ENCODE assay signal across 9 cellular contexts in the genomic region with DNA sequence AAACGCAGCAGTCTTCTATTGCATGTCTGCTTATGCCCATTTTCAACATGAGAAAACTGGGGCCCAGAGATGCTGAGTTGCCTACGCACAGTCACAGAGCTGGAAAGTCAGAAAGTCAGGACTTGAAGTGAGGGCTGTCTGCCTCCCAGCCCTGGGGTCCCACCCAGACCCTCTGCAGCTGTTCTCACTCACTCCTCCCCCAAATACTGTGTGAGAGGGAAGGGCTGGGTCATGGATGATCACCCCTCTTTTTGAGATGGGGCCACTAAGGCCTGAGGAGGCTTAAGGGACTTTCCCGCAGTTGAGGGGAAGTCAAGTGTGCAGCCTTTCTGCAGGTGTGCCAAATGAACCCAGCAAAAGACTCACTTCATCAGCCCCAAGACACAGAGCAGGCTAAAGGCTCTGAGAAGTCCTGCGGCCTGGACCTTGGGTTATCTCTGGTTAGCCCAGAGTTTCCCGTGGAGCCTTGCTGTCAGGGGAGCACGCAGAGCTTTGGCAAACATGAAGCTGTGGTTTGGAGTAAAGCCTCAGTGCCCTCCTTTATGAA. TPM values are rescaled to one million over a fixed set of nuclear protein-coding genes. Genes with fewer than 3 reads are reported as not detected.
DNase-seq lines count a peak whose midpoint lies in the region; ATAC-seq and TF ChIP-seq lines count a peak whose summit lies in the region.
"Had no signal": no experiment of that assay in that cellular context is flagged by ENCODE, and none has a peak within 500 bp of the region (broad histone marks: within the 10 kb centered on the region; RNA-seq: fewer than 3 reads in every experiment).

No MANE protein-coding gene starts in this region.

- intact Hi-C loops in CD4-positive, alpha-beta memory T cell (cut with micrococcal nuclease): no loop called here

- peak overlapping the region; percentile 62 for H3K9ac ChIP-seq in Karpas-422 (ENCODE audit: low read length)

- H3K4me3 ChIP-seq in CD4-positive, alpha-beta memory T cell (ENCODE audit: low read length in 2 of 2): no peak overlapping the region
- H3K4me3 ChIP-seq in Karpas-422 (ENCODE audit: low read length) (peak overlapping the region; percentile 37), GM23338 (no peak overlapping the region)

- H3K4me2 ChIP-seq in Karpas-422 (ENCODE audit: low read depth, low read length, poor library complexity, severe bottlenecking) (peak overlapping the region; percentile 63), GM23338 (no peak overlapping the region)

- POLR2A ChIA-PET in CD4-positive, alpha-beta memory T cell (lab: Charles Lee; ENCODE audit: partially characterized antibody): interaction anchor here (1.1 kb wide), 1 partner anchor 15 kb away, joined by 4 read pairs; no protein-coding TSS in a partner anchor

- H3K36me3 ChIP-seq in CD4-positive, alpha-beta memory T cell (ENCODE audit: insufficient read depth, low read length): no peaks in the 10 kb centered on the region
- peaks cover 16% of the 10 kb centered on the region for H3K36me3 ChIP-seq in Karpas-422 (ENCODE audit: insufficient read depth, low read length)
- no peaks in the 10 kb centered on the region for H3K36me3 ChIP-seq in GM23338 (ENCODE audit: insufficient read depth)

- no peaks in the 10 kb centered on the region for H3K27me3 ChIP-seq in CD4-positive, alpha-beta memory T cell (ENCODE audit: insufficient read depth, low read length)
- H3K27me3 ChIP-seq in Karpas-422 (ENCODE audit: low read length): no peaks in the 10 kb centered on the region
- H3K27me3 ChIP-seq in GM23338 (ENCODE audit: insufficient read depth): peaks cover 36% of the 10 kb centered on the region

- peak overlapping the region; percentile 18 to 91 (median 65) for H3K27ac Mint-ChIP-seq in CD4-positive, alpha-beta memory T cell
- no peak overlapping the region for H3K27ac Mint-ChIP-seq in GM23338

- ATAC-seq in GM18870 (IDR thresholded peaks at IDR 0.05; ENCODE audit: unreplicated experiment) (peak; percentile 87), HG02759 (IDR thresholded peaks at IDR 0.05; ENCODE audit: unreplicated experiment) (peak; percentile 90), GM23338 (no peak)

- H3K9me2 ChIP-seq in Karpas-422 (replicated peaks; ENCODE audit: insufficient read depth, low read length): no peaks in the 10 kb centered on the region
- no peaks in the 10 kb centered on the region for H3K9me2 ChIP-seq in GM23338 (ENCODE audit: insufficient read depth)

- H3K27ac ChIP-seq in CD4-positive, alpha-beta memory T cell (ENCODE audit: low read depth, low read length): no peak overlapping the region
- peak overlapping the region; percentile 99 for H3K27ac ChIP-seq in Karpas-422 (ENCODE audit: low read length)
- H3K27ac ChIP-seq in GM23338 (ENCODE audit: low read depth): no peak overlapping the region

- peaks cover 14 to 23% of the 10 kb centered on the region in 2 donors for H3K36me3 Mint-ChIP-seq in CD4-positive, alpha-beta memory T cell
- no peaks in the 10 kb centered on the region for H3K36me3 Mint-ChIP-seq in GM23338 (ENCODE audit: low read depth)

- TF ChIP-seq CTCF in GM23338 (conservative IDR thresholded peaks at IDR 0.05; ENCODE audit: low read depth in 2 of 2): no peak

- H2AFZ ChIP-seq in Karpas-422 (ENCODE audit: low read length): no peak overlapping the region
- H2AFZ ChIP-seq in GM23338: no peak overlapping the region

- H3K4me1 ChIP-seq in CD4-positive, alpha-beta memory T cell (ENCODE audit: insufficient read depth, low read length): peaks cover 24% of the 10 kb centered on the region
- H3K4me1 ChIP-seq in Karpas-422 (ENCODE audit: low read length): peaks cover 99% of the 10 kb centered on the region
- no peaks in the 10 kb centered on the region for H3K4me1 ChIP-seq in GM23338 (ENCODE audit: insufficient read depth)

- H4K20me1 ChIP-seq in Karpas-422 (ENCODE audit: insufficient read depth, low read depth, low read length): no peaks in the 10 kb centered on the region
- H4K20me1 ChIP-seq in GM23338 (replicated peaks; ENCODE audit: insufficient read depth): 0 out of 2 replicates have a peak, but pooled peaks cover 2% of the 10 kb centered on the region

- peak overlapping the region in 3 of 8 donors; percentile 8 to 58 (median 39) for H3K4me3 Mint-ChIP-seq in CD4-positive, alpha-beta memory T cell
- H3K4me3 Mint-ChIP-seq in GM23338: no peak overlapping the region

- CTCF ChIA-PET in CD4-positive, alpha-beta memory T cell (lab: Charles Lee; ENCODE audit: partially characterized antibody): no interaction called here

- H3K9me3 ChIP-seq in CD4-positive, alpha-beta memory T cell (ENCODE audit: control insufficient read depth in 1 of 2, low read length in 2 of 2): no peaks in the 10 kb centered on the region
- no peaks in the 10 kb centered on the region for H3K9me3 ChIP-seq in Karpas-422 (ENCODE audit: low read length)

- H3F3A ChIP-seq in GM23338 (replicated peaks; ENCODE audit: low read depth): no peaks in the 10 kb centered on the region

- H3K79me2 ChIP-seq in Karpas-422 (ENCODE audit: low read length) (peaks cover 41% of the 10 kb centered on the region), GM23338 (replicated peaks; ENCODE audit: insufficient read depth) (no peaks in the 10 kb centered on the region)

- no peaks in the 10 kb centered on the region for H3K9me3 Mint-ChIP-seq in CD4-positive, alpha-beta memory T cell
- H3K9me3 Mint-ChIP-seq in GM23338: no peaks in the 10 kb centered on the region

- no peak for DNase-seq in CD4-positive, alpha-beta memory T cell
- DNase-seq in Karpas-422: peak; percentile 96
- DNase-seq in NCI-H524 (lab: John Stamatoyannopoulos, UW): no peak
- DNase-seq in GM23338 (ENCODE audit: low spot score): no peak
- DNase-seq in NOMO-1 treated with dmso at 0.1 percent for 144 hours (lab: John Stamatoyannopoulos, UW; ENCODE audit: unreplicated experiment): no peak
- no peak for DNase-seq in NCI-H510A (lab: John Stamatoyannopoulos, UW)

- peaks cover 39 to 67% (median 46%) of the 10 kb centered on the region in 4 donors for H3K4me1 Mint-ChIP-seq in CD4-positive, alpha-beta memory T cell
- H3K4me1 Mint-ChIP-seq in GM23338: peaks cover 23% of the 10 kb centered on the region

- H3K27me3 Mint-ChIP-seq in CD4-positive, alpha-beta memory T cell: no peaks in the 10 kb centered on the region
- H3K27me3 Mint-ChIP-seq in GM23338 (ENCODE audit: insufficient read depth, low read depth, poor library complexity): peaks cover 30% of the 10 kb centered on the region

TF ChIP-seq in GM23338, 12 proteins besides CTCF, POLR2A, EP300 and RAD21 (continues in another document):
- TF ChIP-seq ZNF114 (CRISPR knock-in tag; IDR thresholded peaks at IDR 0.05) (no peak), POLR2AphosphoS5 (IDR thresholded peaks at IDR 0.05; ENCODE audit: low read depth) (no peak)

RNA-seq across cellular contexts. Expression of a gene that starts 18.7 kb away (rescaled TPM):
- total RNA-seq in CD4-positive, alpha-beta memory T cell: 1 to 10 TPM; 7.0 to 7.5 TPM
- polyA plus RNA-seq in CD4-positive, alpha-beta memory T cell: 1 to 10 TPM in 1 of 2 donors, under 1 TPM in 1; 0.30 to 4.1 TPM
- 227 and 481 TPM in 2 replicates for total RNA-seq in Karpas-422 (2014; rRNA removed; shearing (Covaris generic); ENCODE audit: low replicate concordance)
- 4.7 and 9.0 TPM in 2 replicates for total RNA-seq in GM23338 (2014; rRNA removed; shearing (Covaris generic))
- 1.6 and 1.8 TPM in 2 replicates for polyA plus RNA-seq in GM23338 (2016; fragmentation: Nextera tagmentation; extraction: Ambion mirVana)
- total RNA-seq: M059J had no signal

Comparison
In these comparisons a context has a peak if more than half of its experiments do, and no peak if none do; other contexts are left out.
1. RNA of a gene that starts 18.7 kb away (total RNA-seq): 227 to 481 TPM in Karpas-422; 4.7 to 9.0 TPM in GM23338 and 7.0 to 7.5 TPM in CD4-positive, alpha-beta memory T cell; every median in the first group is over 10 times any median in the second.